Comparison of ENCODE assay signal across 8 cellular contexts in the genomic region with DNA sequence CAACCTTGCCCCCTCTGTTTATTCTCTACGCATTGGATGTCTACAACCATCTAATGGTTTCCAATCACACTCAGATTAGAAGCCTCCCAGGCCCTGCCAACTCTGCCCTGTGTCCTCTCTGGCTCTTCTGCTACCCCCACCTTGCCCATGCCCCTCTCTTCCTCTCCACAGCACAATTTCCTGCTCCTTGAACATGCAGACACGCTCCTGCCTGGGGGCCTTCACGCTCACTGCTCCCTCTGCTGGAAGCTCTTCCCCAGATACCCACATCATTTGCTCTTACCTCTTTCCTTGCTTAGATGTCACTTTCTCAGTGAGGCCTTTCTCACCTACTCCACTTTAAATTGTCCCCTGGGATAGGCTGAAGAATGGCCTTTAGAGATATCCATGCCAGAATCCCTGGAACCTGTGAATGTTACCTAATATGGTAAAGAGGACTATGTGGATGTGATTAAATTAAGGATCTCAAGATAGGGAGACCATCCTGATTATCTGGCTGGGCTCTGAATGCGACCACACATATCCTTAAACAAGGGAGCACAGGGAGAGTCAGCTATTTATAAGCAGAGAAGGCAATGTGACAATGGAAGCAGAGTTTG. TPM values are rescaled to one million over a fixed set of nuclear protein-coding genes. Genes with fewer than 3 reads are reported as not detected.
A peak's percentile ranks its signal among the peaks of the same experiment; 100 is the strongest.
DNase-seq lines count a peak whose midpoint lies in the region; ATAC-seq, FAIRE-seq and TF ChIP-seq lines count a peak whose summit lies in the region.

No MANE protein-coding gene starts in this region.

- H3K27ac Mint-ChIP-seq in activated T-cell treated with anti-CD3 and anti-CD28 coated beads, Interleukin-2, amount 50 U/mL, for 72 hours = no peak overlapping the region

- H3K4me3 Mint-ChIP-seq in activated T-cell treated with anti-CD3 and anti-CD28 coated beads, Interleukin-2, amount 50 U/mL, for 72 hours = no peak overlapping the region

- no peaks in the 10 kb centered on the region for H3F3A ChIP-seq in smooth muscle cell (ENCODE audit: low read depth)

- H4K20me1 ChIP-seq in smooth muscle cell (ENCODE audit: low read depth) = no peaks in the 10 kb centered on the region

- peaks cover 2% of the 10 kb centered on the region; the same call in 1 of the 2 replicates for H3K27me3 ChIP-seq in Panc1 (ENCODE audit: control insufficient read depth, insufficient read depth, low read length)
- peaks cover 1% of the 10 kb centered on the region for H3K27me3 ChIP-seq in smooth muscle cell (ENCODE audit: low read depth)

- CTCF ChIA-PET in Panc1 (lab: Charles Lee) = no interaction called here

- in situ Hi-C loops in Panc1 (cut with HindIII; ENCODE audit: low pct_unique_long_range_greater_than_20kb, low sequenced_read_pairs) = no loop called here

- H3K27me3 Mint-ChIP-seq in activated T-cell treated with anti-CD3 and anti-CD28 coated beads, Interleukin-2, amount 50 U/mL, for 72 hours (ENCODE audit: low read depth) = peaks cover 6% of the 10 kb centered on the region

- FAIRE-seq in GM18507 (lab: Jason Lieb, UNC) = peak; percentile 24

- ATAC-seq in Panc1 (peak; percentile 76; the same call in 1 of the 2 replicates), HG02885 (IDR thresholded peaks at IDR 0.05; ENCODE audit: poor library complexity, unreplicated experiment) (no peak)
- ATAC-seq in activated T-cell treated with anti-CD3 and anti-CD28 coated beads, Interleukin-2, amount 50 U/mL, for 72 hours (replicated peaks in 1 of 2) = no peak

- no peaks in the 10 kb centered on the region for H3K36me3 Mint-ChIP-seq in activated T-cell treated with anti-CD3 and anti-CD28 coated beads, Interleukin-2, amount 50 U/mL, for 72 hours (ENCODE audit: insufficient read depth in 2 of 2)

- H3K4me3 ChIP-seq in Panc1 (ENCODE audit: low read depth in 2 of 2, low read length in 2 of 2) = no peak overlapping the region
- H3K4me3 ChIP-seq in fibroblast of pulmonary artery (replicated peaks; ENCODE audit: low read depth, low read length) = no peak overlapping the region
- no peak overlapping the region for H3K4me3 ChIP-seq in smooth muscle cell

- POLR2A ChIA-PET in Panc1 (lab: Charles Lee) = no interaction called here

- H3K4me1 Mint-ChIP-seq in activated T-cell treated with anti-CD3 and anti-CD28 coated beads, Interleukin-2, amount 50 U/mL, for 72 hours (ENCODE audit: low read depth) = no peaks in the 10 kb centered on the region

- no peaks in the 10 kb centered on the region for H3K4me1 ChIP-seq in Panc1 (ENCODE audit: control insufficient read depth, insufficient read depth, low read length)
- peaks cover 5% of the 10 kb centered on the region for H3K4me1 ChIP-seq in smooth muscle cell (ENCODE audit: low read depth)

- intact Hi-C loops in Panc1 (cut with micrococcal nuclease; ENCODE audit: unreplicated experiment) = loop anchor here (2.0 kb wide), 1 partner anchor 40 kb away; no protein-coding TSS in a partner anchor

- no TSS peak for BruUV-seq in Panc1 (replicated peaks; lab: Mats Ljungman, UMichigan)

- H3K4me2 ChIP-seq in smooth muscle cell = no peak overlapping the region

- no peak overlapping the region for H3K27ac ChIP-seq in Panc1 (ENCODE audit: low read length)
- H3K27ac ChIP-seq in smooth muscle cell (ENCODE audit: low read depth) = no peak overlapping the region

- H3K79me2 ChIP-seq in smooth muscle cell (ENCODE audit: low read depth) = no peaks in the 10 kb centered on the region

- H3K9ac ChIP-seq in smooth muscle cell (ENCODE audit: low read depth) = no peak overlapping the region

- 48% methylated on average over 4 of the region's 4 CpGs for WGBS in smooth muscle cell (ENCODE audit: low lambda C conversion rate)

- H3K9me3 ChIP-seq in Panc1 (ENCODE audit: control insufficient read depth, insufficient read depth, low read depth, low read length) (no peaks in the 10 kb centered on the region), smooth muscle cell (replicated peaks; ENCODE audit: low read depth) (no peaks in the 10 kb centered on the region)

- H3K9me3 Mint-ChIP-seq in activated T-cell treated with anti-CD3 and anti-CD28 coated beads, Interleukin-2, amount 50 U/mL, for 72 hours = no peaks in the 10 kb centered on the region

- TF ChIP-seq CTCF in Panc1 (IDR thresholded peaks at IDR 0.05) = peak; percentile 74
- TF ChIP-seq CTCF in fibroblast of pulmonary artery (IDR thresholded peaks at IDR 0.05; ENCODE audit: low read length, missing control alignments) = peak; percentile 76
- peak; percentile 43 for TF ChIP-seq CTCF in smooth muscle cell (IDR thresholded peaks at IDR 0.05; ENCODE audit: borderline replicate concordance, insufficient read depth, poor library complexity, severe bottlenecking)

- H3K36me3 ChIP-seq in Panc1 (ENCODE audit: control insufficient read depth, insufficient read depth, low read length) (no peaks in the 10 kb centered on the region), smooth muscle cell (ENCODE audit: low read depth) (no peaks in the 10 kb centered on the region)

- peak; percentile 31 for DNase-seq in COLO829 (ENCODE audit: low spot score)
- no peak for DNase-seq in GM18507 (ENCODE audit: extremely low spot score, insufficient read length, low read depth)
- no peak for DNase-seq in Panc1 (ENCODE audit: low read depth, low spot score)
- peak; percentile 64 for DNase-seq in fibroblast of pulmonary artery (ENCODE audit: low read depth)
- no peak for DNase-seq in smooth muscle cell (lab: John Stamatoyannopoulos, UW; ENCODE audit: unreplicated experiment)
- no peak for DNase-seq in NCI-H524 treated with DMSO at 0.1 percent for 48 hours (lab: John Stamatoyannopoulos, UW)
- no peak for DNase-seq in activated T-cell treated with anti-CD3 and anti-CD28 coated beads, Interleukin-2, amount 50 U/mL, for 72 hours

- no peak overlapping the region for H2AFZ ChIP-seq in smooth muscle cell (ENCODE audit: low read depth)

RNA-seq across cellular contexts. Expression of gene KY, which starts 9.9 kb away (rescaled TPM):
- not detected for total RNA-seq in Panc1 (2021; ENCODE audit: unreplicated experiment)
- polyA plus RNA-seq in Panc1 (2012; ENCODE audit: insufficient read length) = not detected
- 0.09 TPM in 2 replicates for total RNA-seq in smooth muscle cell
- polyA plus RNA-seq in smooth muscle cell = 0.07 and 0.08 TPM in 2 replicates
- not detected for total RNA-seq in activated T-cell treated with anti-CD3 and anti-CD28 coated beads, Interleukin-2, amount 50 U/mL, for 72 hours

Comparison
In these comparisons a context has a peak if more than half of its experiments do, and no peak if none do; other contexts are left out.
1. DNase-seq: peak in COLO829 (single experiment) and fibroblast of pulmonary artery (single experiment); none in GM18507 (single experiment), Panc1 (single experiment), smooth muscle cell (single experiment), NCI-H524 treated with DMSO at 0.1 percent for 48 hours (single experiment) and activated T-cell treated with anti-CD3 and anti-CD28 coated beads, Interleukin-2, amount 50 U/mL, for 72 hours (0 of 2).
2. Peak in every context shown above with its lines, with median percentiles within 50 percentile points of each other: CTCF ChIP-seq.